ENCODE assay signal across 24 cellular contexts in genomic region chr6:128743974-128744765, GRCh38.
A peak's percentile ranks its signal among the peaks of the same experiment; 100 is the strongest.
DNase-seq lines count a peak whose midpoint lies in the region; TF ChIP-seq lines count a peak whose summit lies in the region.
"Had no signal": no experiment of that assay in that cellular context is flagged by ENCODE, and none has a peak within 500 bp of the region (broad histone marks: within the 10 kb centered on the region; RNA-seq: fewer than 3 reads in every experiment).

No MANE protein-coding gene starts in this region.

- in situ Hi-C loops in brain microvascular endothelial cell (cut with HindIII; ENCODE audit: low pct_ligation_motif_present, low sequenced_read_pairs), result no loop called here

- H3K4me3 ChIP-seq in brain microvascular endothelial cell (ENCODE audit: low read depth, low read length), result no peak overlapping the region
- H3K4me3 ChIP-seq: A549, lung, spleen, tibial artery had no signal

- H3K27me3 Mint-ChIP-seq in activated naive CD8-positive, alpha-beta T cell treated with anti-CD3 and anti-CD28 coated beads for 36 hours, result peaks cover 14% of the 10 kb centered on the region
- H3K27me3 Mint-ChIP-seq: IgD-negative memory B cell had no signal

- peak; percentile 40 for DNase-seq in COLO829 (ENCODE audit: low spot score)
- peak; percentile 40 to 50 for DNase-seq in NCI-H526 (lab: John Stamatoyannopoulos, UW)
- DNase-seq in foreskin melanocyte, result peak; percentile 76
- DNase-seq in midbrain (lab: John Stamatoyannopoulos, UW), result peak; percentile 43
- no peak for DNase-seq in HCEC 1CT
- no peak for DNase-seq in NCI-H2107 (lab: John Stamatoyannopoulos, UW)
- DNase-seq in brain microvascular endothelial cell, result no peak
- no peak for DNase-seq in activated naive CD8-positive, alpha-beta T cell treated with anti-CD3 and anti-CD28 coated beads for 36 hours
- DNase-seq: activated CD4-positive, alpha-beta T cell treated with anti-CD3 and anti-CD28 coated beads, Interleukin-2, amount 10 ng/mL, durations not matched to agents 7 days and 5 days; effector memory CD8-positive, alpha-beta T cell; NCI-H2081 treated with DMSO at 0.1 percent for 48 hours; NCI-H446; occipital lobe; SK-N-SH; spleen; stimulated activated CD4-positive, alpha-beta T cell treated with anti-CD3 and anti-CD28 coated beads, Interleukin-4, amount 100 ng/mL, for 24 hours; stimulated activated naive CD4-positive, alpha-beta T cell treated with Interleukin-2 at 50 U/mL for 16 hours; T-helper 2 cell; tibial artery had no signal

- H3K4me1 Mint-ChIP-seq in activated naive CD8-positive, alpha-beta T cell treated with anti-CD3 and anti-CD28 coated beads for 36 hours, result no peaks in the 10 kb centered on the region
- H3K4me1 Mint-ChIP-seq: activated CD4-positive, alpha-beta T cell treated with anti-CD3 and anti-CD28 coated beads, Interleukin-2, amount 10 ng/mL, durations not matched to agents 7 days and 5 days; IgD-negative memory B cell had no signal

- H3K27me3 ChIP-seq in brain microvascular endothelial cell (replicated peaks), result no peaks in the 10 kb centered on the region
- H3K27me3 ChIP-seq: spleen, tibial artery had no signal

- H3K9me3 Mint-ChIP-seq in activated naive CD8-positive, alpha-beta T cell treated with anti-CD3 and anti-CD28 coated beads for 36 hours, result no peaks in the 10 kb centered on the region
- H3K9me3 Mint-ChIP-seq: activated CD4-positive, alpha-beta T cell treated with anti-CD3 and anti-CD28 coated beads, Interleukin-2, amount 10 ng/mL, durations not matched to agents 7 days and 5 days; activated T-helper 1 cell treated with anti-CD3 and anti-CD28 coated beads, Interleukin-12 subunit alpha, Interleukin-12 subunit beta, Interleukin-2, Interleukin-4 antibody, amounts not matched to agents 30 ng/mL and 10 ng/mL and 1 ng/mL, durations not matched to agents 14 hours and 24 hours and 36 hours; effector memory CD8-positive, alpha-beta T cell had no signal

- no peak overlapping the region for H3K27ac ChIP-seq in brain microvascular endothelial cell
- H3K27ac ChIP-seq: A549, spleen, tibial artery had no signal

- H3K4me3 Mint-ChIP-seq in activated naive CD8-positive, alpha-beta T cell treated with anti-CD3 and anti-CD28 coated beads for 36 hours, result no peak overlapping the region
- H3K4me3 Mint-ChIP-seq: activated CD4-positive, alpha-beta T cell treated with anti-CD3 and anti-CD28 coated beads, Interleukin-2, amount 10 ng/mL, durations not matched to agents 7 days and 5 days; activated naive CD8-positive, alpha-beta T cell; activated T-helper 1 cell treated with anti-CD3 and anti-CD28 coated beads, Interleukin-12 subunit alpha, Interleukin-12 subunit beta, Interleukin-2, Interleukin-4 antibody, amounts not matched to agents 30 ng/mL and 10 ng/mL and 1 ng/mL, durations not matched to agents 14 hours and 24 hours and 36 hours; effector memory CD8-positive, alpha-beta T cell; IgD-negative memory B cell had no signal

- no peaks in the 10 kb centered on the region for H3K36me3 Mint-ChIP-seq in activated naive CD8-positive, alpha-beta T cell treated with anti-CD3 and anti-CD28 coated beads for 36 hours
- H3K36me3 Mint-ChIP-seq: activated naive CD8-positive, alpha-beta T cell; IgD-negative memory B cell had no signal

- TF ChIP-seq CTCF in brain microvascular endothelial cell (IDR thresholded peaks at IDR 0.05; ENCODE audit: low read depth, low read length, missing control alignments), result no peak

- H3K27ac Mint-ChIP-seq in activated naive CD8-positive, alpha-beta T cell treated with anti-CD3 and anti-CD28 coated beads for 36 hours, result no peak overlapping the region
- H3K27ac Mint-ChIP-seq: activated CD4-positive, alpha-beta T cell treated with anti-CD3 and anti-CD28 coated beads, Interleukin-2, amount 10 ng/mL, durations not matched to agents 7 days and 5 days; activated naive CD8-positive, alpha-beta T cell; activated T-helper 1 cell treated with anti-CD3 and anti-CD28 coated beads, Interleukin-12 subunit alpha, Interleukin-12 subunit beta, Interleukin-2, Interleukin-4 antibody, amounts not matched to agents 30 ng/mL and 10 ng/mL and 1 ng/mL, durations not matched to agents 14 hours and 24 hours and 36 hours; effector memory CD8-positive, alpha-beta T cell; IgD-negative memory B cell had no signal

- no peaks in the 10 kb centered on the region for H3K36me3 ChIP-seq in brain microvascular endothelial cell (replicated peaks)
- H3K36me3 ChIP-seq: spleen, tibial artery had no signal

Comparison
In these comparisons a context has a peak if more than half of its experiments do, and no peak if none do; other contexts are left out.
1. DNase-seq: peak in COLO829 (single experiment), NCI-H526 (2 of 2), foreskin melanocyte (single experiment) and midbrain (single experiment); none in HCEC 1CT (single experiment), NCI-H2107 (single experiment), brain microvascular endothelial cell (single experiment) and activated naive CD8-positive, alpha-beta T cell treated with anti-CD3 and anti-CD28 coated beads for 36 hours (single experiment).